Comparison of ENCODE assay signal across 1 cellular context in genomic region chr4:122700178-122700725, GRCh38.
TF ChIP-seq lines count a peak whose summit lies in the region.

No MANE protein-coding gene starts in this region.

TF ChIP-seq in K562, 482 proteins besides CTCF, POLR2A, EP300 and RAD21 (continued from another document and continues in another):
- TF ChIP-seq ZNF518B (CRISPR knock-in tag; IDR thresholded peaks at IDR 0.05) (no peak), E2F5 (CRISPR knock-in tag; IDR thresholded peaks at IDR 0.05) (no peak), ZNF830 (CRISPR knock-in tag; IDR thresholded peaks at IDR 0.05) (no peak), ZNF239 (CRISPR knock-in tag; IDR thresholded peaks at IDR 0.05) (no peak), U2AF2 (optimal IDR thresholded peaks at IDR 0.05; ENCODE audit: low read depth, low read length) (no peak), MAX (CRISPR knock-in tag; IDR thresholded peaks at IDR 0.05) (0 out of 2 replicates have a peak, but pooled peaks have one; percentile 31), ZNF586 (CRISPR knock-in tag; conservative IDR thresholded peaks at IDR 0.05) (no peak), GATAD2A (IDR thresholded peaks at IDR 0.05) (no peak), ETS2 (tag; IDR thresholded peaks at IDR 0.05; ENCODE audit: borderline replicate concordance, poor library complexity, severe bottlenecking) (no peak), ZNF668 (CRISPR knock-in tag; IDR thresholded peaks at IDR 0.05) (no peak), ZNF507 (tag; conservative IDR thresholded peaks at IDR 0.05) (no peak), GTF2E2 (tag; IDR thresholded peaks at IDR 0.05) (no peak), PRPF4 (IDR thresholded peaks at IDR 0.05; ENCODE audit: insufficient read depth, low read depth, low read length, poor library complexity, severe bottlenecking) (no peak), CBX2 (IDR thresholded peaks at IDR 0.05; ENCODE audit: insufficient read depth, low read length, poor library complexity, severe bottlenecking) (no peak), ARNT (IDR thresholded peaks at IDR 0.05) (no peak), RAD51 (IDR thresholded peaks at IDR 0.05; ENCODE audit: borderline replicate concordance, low read depth) (peak; percentile 96), ZNF143 (CRISPR knock-in tag; IDR thresholded peaks at IDR 0.05) (no peak), GATA2 (CRISPR knock-in tag; IDR thresholded peaks at IDR 0.05) (no peak; the same call in 1 of the 2 replicates), ZNF24 (IDR thresholded peaks at IDR 0.05) (no peak), CBX5 (IDR thresholded peaks at IDR 0.05; ENCODE audit: borderline replicate concordance, low read depth) (no peak), ZNF263 (CRISPR knock-in tag; IDR thresholded peaks at IDR 0.05; ENCODE audit: borderline replicate concordance) (peak; percentile 77; the same call in 1 of the 2 replicates), RBFOX2 (IDR thresholded peaks at IDR 0.05; ENCODE audit: low read depth, low read length) (peak; percentile 34; the same call in 1 of the 2 replicates), MLX (CRISPR knock-in tag; conservative IDR thresholded peaks at IDR 0.05) (no peak), MXI1 (IDR thresholded peaks at IDR 0.05; ENCODE audit: low read depth, low read length) (no peak), ZNF780A (CRISPR knock-in tag; IDR thresholded peaks at IDR 0.05) (no peak), NR3C1 (CRISPR knock-in tag; IDR thresholded peaks at IDR 0.05) (no peak), POLR2B (IDR thresholded peaks at IDR 0.05; ENCODE audit: low read depth, partially characterized antibody) (peak; percentile 46), ZNF175 (CRISPR knock-in tag; IDR thresholded peaks at IDR 0.05; ENCODE audit: low read depth) (0 out of 2 replicates have a peak, but pooled peaks have one; percentile 45), ZNF511 (CRISPR knock-in tag; IDR thresholded peaks at IDR 0.05) (0 out of 2 replicates have a peak, but pooled peaks have one; percentile 44), TAF15 (IDR thresholded peaks at IDR 0.05; ENCODE audit: low read depth, low read length) (no peak), ATF6 (CRISPR knock-in tag; IDR thresholded peaks at IDR 0.05) (no peak), TRIM24 (IDR thresholded peaks at IDR 0.05) (peak in 1 of 2 experiments; percentile 46; a peak in 1 of 4 replicates), FOSL1 (tag; conservative IDR thresholded peaks at IDR 0.05) (0 out of 2 replicates have a peak, but pooled peaks have one; percentile 16), SRSF1 (IDR thresholded peaks at IDR 0.05; ENCODE audit: low read depth, low read length) (no peak), JUN (IDR thresholded peaks at IDR 0.05; ENCODE audit: borderline replicate concordance, low read depth, low read length) (peak; percentile 29; the same call in 1 of the 2 replicates), JUN (CRISPR knock-in tag; IDR thresholded peaks at IDR 0.05; ENCODE audit: borderline replicate concordance) (no peak), NR2C2 (CRISPR knock-in tag; IDR thresholded peaks at IDR 0.05) (no peak), NR2C2 (tag; IDR thresholded peaks at IDR 0.05) (no peak), PCBP2 (IDR thresholded peaks at IDR 0.05; ENCODE audit: low read depth, low read length, poor library complexity, severe bottlenecking) (no peak), BRD4 (IDR thresholded peaks at IDR 0.05) (no peak), ZKSCAN3 (CRISPR knock-in tag; IDR thresholded peaks at IDR 0.05) (no peak)
- TF ChIP-seq, protein P1, sequence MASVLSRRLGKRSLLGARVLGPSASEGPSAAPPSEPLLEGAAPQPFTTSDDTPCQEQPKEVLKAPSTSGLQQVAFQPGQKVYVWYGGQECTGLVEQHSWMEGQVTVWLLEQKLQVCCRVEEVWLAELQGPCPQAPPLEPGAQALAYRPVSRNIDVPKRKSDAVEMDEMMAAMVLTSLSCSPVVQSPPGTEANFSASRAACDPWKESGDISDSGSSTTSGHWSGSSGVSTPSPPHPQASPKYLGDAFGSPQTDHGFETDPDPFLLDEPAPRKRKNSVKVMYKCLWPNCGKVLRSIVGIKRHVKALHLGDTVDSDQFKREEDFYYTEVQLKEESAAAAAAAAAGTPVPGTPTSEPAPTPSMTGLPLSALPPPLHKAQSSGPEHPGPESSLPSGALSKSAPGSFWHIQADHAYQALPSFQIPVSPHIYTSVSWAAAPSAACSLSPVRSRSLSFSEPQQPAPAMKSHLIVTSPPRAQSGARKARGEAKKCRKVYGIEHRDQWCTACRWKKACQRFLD (CRISPR knock-in tag; IDR thresholded peaks at IDR 0.05): no peak
- TF ChIP-seq, protein P2, sequence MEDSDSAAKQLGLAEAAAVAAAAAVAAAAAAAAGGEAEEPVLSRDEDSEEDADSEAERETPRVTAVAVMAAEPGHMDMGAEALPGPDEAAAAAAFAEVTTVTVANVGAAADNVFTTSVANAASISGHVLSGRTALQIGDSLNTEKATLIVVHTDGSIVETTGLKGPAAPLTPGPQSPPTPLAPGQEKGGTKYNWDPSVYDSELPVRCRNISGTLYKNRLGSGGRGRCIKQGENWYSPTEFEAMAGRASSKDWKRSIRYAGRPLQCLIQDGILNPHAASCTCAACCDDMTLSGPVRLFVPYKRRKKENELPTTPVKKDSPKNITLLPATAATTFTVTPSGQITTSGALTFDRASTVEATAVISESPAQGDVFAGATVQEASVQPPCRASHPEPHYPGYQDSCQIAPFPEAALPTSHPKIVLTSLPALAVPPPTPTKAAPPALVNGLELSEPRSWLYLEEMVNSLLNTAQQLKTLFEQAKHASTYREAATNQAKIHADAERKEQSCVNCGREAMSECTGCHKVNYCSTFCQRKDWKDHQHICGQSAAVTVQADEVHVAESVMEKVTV (CRISPR knock-in tag; IDR thresholded peaks at IDR 0.05): 0 out of 2 replicates have a peak, but pooled peaks have one; percentile 12
- TF ChIP-seq, protein P3, sequence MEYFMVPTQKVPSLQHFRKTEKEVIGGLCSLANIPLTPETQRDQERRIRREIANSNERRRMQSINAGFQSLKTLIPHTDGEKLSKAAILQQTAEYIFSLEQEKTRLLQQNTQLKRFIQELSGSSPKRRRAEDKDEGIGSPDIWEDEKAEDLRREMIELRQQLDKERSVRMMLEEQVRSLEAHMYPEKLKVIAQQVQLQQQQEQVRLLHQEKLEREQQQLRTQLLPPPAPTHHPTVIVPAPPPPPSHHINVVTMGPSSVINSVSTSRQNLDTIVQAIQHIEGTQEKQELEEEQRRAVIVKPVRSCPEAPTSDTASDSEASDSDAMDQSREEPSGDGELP (CRISPR knock-in tag; IDR thresholded peaks at IDR 0.05; ENCODE audit: borderline replicate concordance): peak; percentile 69
- TF ChIP-seq, protein P4, sequence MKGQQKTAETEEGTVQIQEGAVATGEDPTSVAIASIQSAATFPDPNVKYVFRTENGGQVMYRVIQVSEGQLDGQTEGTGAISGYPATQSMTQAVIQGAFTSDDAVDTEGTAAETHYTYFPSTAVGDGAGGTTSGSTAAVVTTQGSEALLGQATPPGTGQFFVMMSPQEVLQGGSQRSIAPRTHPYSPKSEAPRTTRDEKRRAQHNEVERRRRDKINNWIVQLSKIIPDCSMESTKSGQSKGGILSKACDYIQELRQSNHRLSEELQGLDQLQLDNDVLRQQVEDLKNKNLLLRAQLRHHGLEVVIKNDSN (CRISPR knock-in tag; IDR thresholded peaks at IDR 0.05): peak; percentile 94
- TF ChIP-seq, protein P5, sequence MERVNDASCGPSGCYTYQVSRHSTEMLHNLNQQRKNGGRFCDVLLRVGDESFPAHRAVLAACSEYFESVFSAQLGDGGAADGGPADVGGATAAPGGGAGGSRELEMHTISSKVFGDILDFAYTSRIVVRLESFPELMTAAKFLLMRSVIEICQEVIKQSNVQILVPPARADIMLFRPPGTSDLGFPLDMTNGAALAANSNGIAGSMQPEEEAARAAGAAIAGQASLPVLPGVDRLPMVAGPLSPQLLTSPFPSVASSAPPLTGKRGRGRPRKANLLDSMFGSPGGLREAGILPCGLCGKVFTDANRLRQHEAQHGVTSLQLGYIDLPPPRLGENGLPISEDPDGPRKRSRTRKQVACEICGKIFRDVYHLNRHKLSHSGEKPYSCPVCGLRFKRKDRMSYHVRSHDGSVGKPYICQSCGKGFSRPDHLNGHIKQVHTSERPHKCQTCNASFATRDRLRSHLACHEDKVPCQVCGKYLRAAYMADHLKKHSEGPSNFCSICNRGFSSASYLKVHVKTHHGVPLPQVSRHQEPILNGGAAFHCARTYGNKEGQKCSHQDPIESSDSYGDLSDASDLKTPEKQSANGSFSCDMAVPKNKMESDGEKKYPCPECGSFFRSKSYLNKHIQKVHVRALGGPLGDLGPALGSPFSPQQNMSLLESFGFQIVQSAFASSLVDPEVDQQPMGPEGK (CRISPR knock-in tag; IDR thresholded peaks at IDR 0.05; ENCODE audit: borderline replicate concordance): no peak
